In the genomic region with DNA sequence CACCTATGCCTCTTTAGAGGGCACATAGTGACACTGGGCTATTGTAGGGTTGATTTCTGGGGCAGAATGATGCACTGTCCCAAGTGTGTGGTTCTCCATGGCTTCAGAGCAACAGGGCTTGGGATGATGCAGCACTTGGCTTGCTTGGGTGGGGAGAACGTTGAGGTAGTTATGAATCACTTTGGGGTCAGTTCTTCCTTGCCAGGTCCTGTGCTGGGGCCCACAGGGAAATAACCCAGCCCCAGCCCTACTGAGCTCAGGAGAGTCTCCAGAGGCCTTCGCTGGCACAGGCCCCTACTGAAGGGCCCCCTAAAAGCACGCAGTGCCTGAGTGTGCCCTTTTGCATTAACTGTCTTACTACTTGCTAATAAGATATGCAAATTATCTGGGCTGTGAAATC, we compare ENCODE assay signal across 1 cellular context.
TF ChIP-seq lines count a peak whose summit lies in the region.

No MANE protein-coding gene starts in this region.

TF ChIP-seq in GM23338, 12 proteins besides CTCF, POLR2A, EP300 and RAD21 (continued from another document):
- TF ChIP-seq EZH2 (IDR thresholded peaks at IDR 0.05; ENCODE audit: low read depth, unreplicated experiment) = no peak
- TF ChIP-seq CREB1 (CRISPR knock-in tag; IDR thresholded peaks at IDR 0.05; ENCODE audit: low read depth) = no peak
- TF ChIP-seq, protein P1, sequence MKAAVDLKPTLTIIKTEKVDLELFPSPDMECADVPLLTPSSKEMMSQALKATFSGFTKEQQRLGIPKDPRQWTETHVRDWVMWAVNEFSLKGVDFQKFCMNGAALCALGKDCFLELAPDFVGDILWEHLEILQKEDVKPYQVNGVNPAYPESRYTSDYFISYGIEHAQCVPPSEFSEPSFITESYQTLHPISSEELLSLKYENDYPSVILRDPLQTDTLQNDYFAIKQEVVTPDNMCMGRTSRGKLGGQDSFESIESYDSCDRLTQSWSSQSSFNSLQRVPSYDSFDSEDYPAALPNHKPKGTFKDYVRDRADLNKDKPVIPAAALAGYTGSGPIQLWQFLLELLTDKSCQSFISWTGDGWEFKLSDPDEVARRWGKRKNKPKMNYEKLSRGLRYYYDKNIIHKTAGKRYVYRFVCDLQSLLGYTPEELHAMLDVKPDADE (IDR thresholded peaks at IDR 0.05) = no peak
